Comparison of ENCODE assay signal across 7 cellular contexts in the genomic region with DNA sequence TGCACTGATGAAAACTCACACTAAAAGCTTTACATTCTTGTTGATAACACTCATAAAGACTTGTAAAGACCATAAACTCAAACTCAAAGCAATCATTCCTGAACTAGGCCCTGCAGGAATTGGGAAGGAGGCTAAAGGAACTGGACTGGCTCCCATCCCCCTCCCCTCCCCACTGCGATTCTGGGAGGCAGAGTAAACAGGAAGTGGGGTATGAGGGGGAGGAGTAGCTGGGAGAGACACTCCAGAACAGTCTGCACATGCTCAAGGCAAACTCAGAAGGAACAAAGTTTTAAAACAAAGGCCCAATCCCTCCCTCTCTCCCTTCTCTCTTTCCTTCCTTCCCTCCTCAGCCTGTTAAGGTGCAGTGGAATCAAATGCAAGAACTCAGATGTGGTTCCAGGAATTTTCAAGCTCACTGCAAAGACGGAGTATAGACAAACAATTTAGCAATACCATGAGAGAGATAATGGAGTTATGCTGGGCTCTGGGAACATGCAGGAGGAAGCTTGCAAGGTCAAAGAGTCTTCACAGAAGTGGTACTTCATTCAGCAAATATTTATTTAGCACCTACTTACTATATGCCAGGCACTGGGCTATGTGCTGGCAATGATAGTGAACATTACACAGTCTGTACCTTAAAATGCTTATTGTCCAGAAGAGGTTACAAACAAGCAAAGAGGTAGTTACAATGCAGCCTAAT. TPM values are rescaled to one million over a fixed set of nuclear protein-coding genes. Genes with fewer than 3 reads are reported as not detected.
DNase-seq lines count a peak whose midpoint lies in the region; ATAC-seq and TF ChIP-seq lines count a peak whose summit lies in the region.

No MANE protein-coding gene starts in this region.

- no peak overlapping the region for H3K4me3 ChIP-seq in NT2/D1 (ENCODE audit: insufficient read length, low read depth)
- H3K4me3 ChIP-seq in fibroblast of villous mesenchyme (ENCODE audit: low read depth, low read length): no peak overlapping the region

- no peak overlapping the region for H3K9ac ChIP-seq in NT2/D1 (ENCODE audit: insufficient read length, low read depth)

- no peaks in the 10 kb centered on the region for H3K9me3 ChIP-seq in NT2/D1 (ENCODE audit: insufficient read depth, low read length)

- DNase-seq in GF-D8 (lab: John Stamatoyannopoulos, UW): peak; percentile 17
- peak; percentile 55 for DNase-seq in NT2/D1 (ENCODE audit: low read depth, low spot score)
- peak; percentile 67 for DNase-seq in fibroblast of villous mesenchyme (ENCODE audit: low read depth)
- peak; percentile 68 for DNase-seq in sciatic nerve (ENCODE audit: low spot score)
- DNase-seq in middle frontal gyrus (ENCODE audit: extremely low spot score, low spot score): no peak

- no peaks in the 10 kb centered on the region for H3K36me3 ChIP-seq in NT2/D1 (ENCODE audit: insufficient read depth, insufficient read length, low read length)

- intact Hi-C loops in sciatic nerve (cut with DNase I): no loop called here

- no peaks in the 10 kb centered on the region for H3K4me1 ChIP-seq in NT2/D1 (ENCODE audit: insufficient read depth, insufficient read length)

- H3K27me3 ChIP-seq in NT2/D1 (ENCODE audit: insufficient read depth, insufficient read length): no peaks in the 10 kb centered on the region

- TF ChIP-seq CTCF in fibroblast of villous mesenchyme (IDR thresholded peaks at IDR 0.05; ENCODE audit: insufficient read depth, low read depth, low read length): no peak

- ATAC-seq in sciatic nerve: peak; percentile 88
- ATAC-seq in HG02840 (IDR thresholded peaks at IDR 0.05; ENCODE audit: low FRiP score, unreplicated experiment): no peak
- ATAC-seq in HG02938 (IDR thresholded peaks at IDR 0.05; ENCODE audit: unreplicated experiment): no peak

RNA-seq across cellular contexts. Expression of a gene that starts 15.9 kb away (rescaled TPM):
- total RNA-seq in fibroblast of villous mesenchyme (52.7 and 66.7 TPM in 2 replicates), sciatic nerve (62.5 TPM)
